8 cellular contexts compared by ENCODE assay signal in genomic region chr4:15882675-15883086, GRCh38. TPM values are rescaled to one million over a fixed set of nuclear protein-coding genes. Genes with fewer than 3 reads are reported as not detected.
A peak's percentile ranks its signal among the peaks of the same experiment; 100 is the strongest.
DNase-seq lines count a peak whose midpoint lies in the region; ATAC-seq and TF ChIP-seq lines count a peak whose summit lies in the region.

No MANE protein-coding gene starts in this region.

- peak; percentile 81 for TF ChIP-seq CTCF in endothelial cell (IDR thresholded peaks at IDR 0.05; ENCODE audit: unreplicated experiment)

- peak; percentile 91 for ATAC-seq in HG03196 (IDR thresholded peaks at IDR 0.05; ENCODE audit: unreplicated experiment)

- no peaks in the 10 kb centered on the region for H3K9me3 Mint-ChIP-seq in endothelial cell (ENCODE audit: unreplicated experiment)

- DNase-seq in COLO668 (lab: John Stamatoyannopoulos, UW; ENCODE audit: unreplicated experiment) = peak; percentile 36
- DNase-seq in GM19240 (ENCODE audit: insufficient read length, low spot score) = peak; percentile 37
- peak; percentile 43 for DNase-seq in NCI-H345 treated with DMSO at 0.1 percent for 48 hours (lab: John Stamatoyannopoulos, UW; ENCODE audit: unreplicated experiment)
- DNase-seq in activated CD4-positive, alpha-beta T cell treated with anti-CD3 and anti-CD28 coated beads, Interleukin-2, amount 50 U/mL, for 48 hours = peak; percentile 34 to 40
- DNase-seq in endothelial cell (ENCODE audit: low spot score) = peak; percentile 47
- DNase-seq in middle frontal gyrus (ENCODE audit: extremely low spot score, low spot score) = peak; percentile 31
- DNase-seq in stimulated activated naive CD4-positive, alpha-beta T cell treated with Interleukin-2 at 50 U/mL for 16 hours (lab: John Stamatoyannopoulos, UW) = peak; percentile 17

- no peak overlapping the region for H3K27ac Mint-ChIP-seq in endothelial cell (ENCODE audit: unreplicated experiment)

- H3K36me3 Mint-ChIP-seq in endothelial cell (ENCODE audit: low read depth, unreplicated experiment) = no peaks in the 10 kb centered on the region

- H3K4me3 Mint-ChIP-seq in endothelial cell (ENCODE audit: unreplicated experiment) = no peak overlapping the region

- no peaks in the 10 kb centered on the region for H3K4me1 Mint-ChIP-seq in endothelial cell (ENCODE audit: unreplicated experiment)

- no peaks in the 10 kb centered on the region for H3K27me3 Mint-ChIP-seq in endothelial cell (ENCODE audit: unreplicated experiment)

RNA-seq across cellular contexts. Expression of gene FGFBP1, which starts 55.9 kb away (rescaled TPM):
- not detected for total RNA-seq in endothelial cell (ENCODE audit: unreplicated experiment)

Comparison
In these comparisons a context has a peak if more than half of its experiments do, and no peak if none do; other contexts are left out.
1. Peak in every context shown above with its lines: DNase-seq and ATAC-seq.